ENCODE assay signal across 39 cellular contexts in genomic region chr13:90492872-90493271, GRCh38.
"Had no signal": no experiment of that assay in that cellular context is flagged by ENCODE, and none has a peak within 500 bp of the region (broad histone marks: within the 10 kb centered on the region; RNA-seq: fewer than 3 reads in every experiment).

No MANE protein-coding gene starts in this region.

- H3K4me1 Mint-ChIP-seq: activated naive CD4-positive, alpha-beta T cell treated with anti-CD3 and anti-CD28 coated beads, Interleukin-2, amount 10 ng/mL, durations not matched to agents 7 days and 5 days; activated naive CD4-positive, alpha-beta T cell treated with anti-CD3 and anti-CD28 coated beads, Interleukin-2, amount 50 U/mL, for 24 hours; activated naive CD8-positive, alpha-beta T cell treated with anti-CD3 and anti-CD28 coated beads for 36 hours; activated naive CD8-positive, alpha-beta T cell treated with anti-CD3 and anti-CD28 coated beads, Interleukin-2, amount 10 ng/mL, durations not matched to agents 7 days and 5 days; activated naive CD8-positive, alpha-beta T cell treated with anti-CD3 and anti-CD28 coated beads, Interleukin-2, amount 50 U/mL, for 24 hours; activated T-helper 17 cell treated with anti-CD3 and anti-CD28 coated beads, Interleukin-2, amount 50 U/mL, for 72 hours; brain; central memory CD8-positive, alpha-beta T cell had no signal

- H3K4me1 ChIP-seq: adrenal gland, ascending aorta, body of pancreas, breast epithelium had no signal

- H3K27me3 Mint-ChIP-seq: activated naive CD4-positive, alpha-beta T cell treated with anti-CD3 and anti-CD28 coated beads, Interleukin-2, amount 10 ng/mL, durations not matched to agents 7 days and 5 days; activated naive CD4-positive, alpha-beta T cell treated with anti-CD3 and anti-CD28 coated beads, Interleukin-2, amount 50 U/mL, for 24 hours; activated naive CD8-positive, alpha-beta T cell; activated naive CD8-positive, alpha-beta T cell treated with anti-CD3 and anti-CD28 coated beads for 36 hours; activated naive CD8-positive, alpha-beta T cell treated with anti-CD3 and anti-CD28 coated beads, Interleukin-2, amount 10 ng/mL, durations not matched to agents 7 days and 5 days; activated naive CD8-positive, alpha-beta T cell treated with anti-CD3 and anti-CD28 coated beads, Interleukin-2, amount 50 U/mL, for 24 hours; activated T-cell treated with anti-CD3 and anti-CD28 coated beads, Interleukin-2, amount 50 U/mL, for 24 hours; activated T-helper 17 cell treated with anti-CD3 and anti-CD28 coated beads, Interleukin-2, amount 50 U/mL, for 72 hours; brain; central memory CD8-positive, alpha-beta T cell had no signal

- H3K9me3 ChIP-seq: adrenal gland, ascending aorta, body of pancreas had no signal

- H3K4me3 ChIP-seq: adrenal gland, ascending aorta, body of pancreas, breast epithelium, cardiac muscle cell had no signal

- H3K36me3 Mint-ChIP-seq: activated naive CD4-positive, alpha-beta T cell treated with anti-CD3 and anti-CD28 coated beads, Interleukin-2, amount 10 ng/mL, durations not matched to agents 7 days and 5 days; activated naive CD4-positive, alpha-beta T cell treated with anti-CD3 and anti-CD28 coated beads, Interleukin-2, amount 50 U/mL, for 24 hours; activated naive CD4-positive, alpha-beta T cell treated with anti-CD3 and anti-CD28 coated beads, Interleukin-2, amount 50 U/mL, for 72 hours; activated naive CD8-positive, alpha-beta T cell; activated naive CD8-positive, alpha-beta T cell treated with anti-CD3 and anti-CD28 coated beads for 36 hours; activated naive CD8-positive, alpha-beta T cell treated with anti-CD3 and anti-CD28 coated beads, Interleukin-2, amount 10 ng/mL, durations not matched to agents 7 days and 5 days; brain had no signal

- H3K9me3 Mint-ChIP-seq: activated naive CD8-positive, alpha-beta T cell treated with anti-CD3 and anti-CD28 coated beads, Interleukin-2, amount 10 ng/mL, durations not matched to agents 7 days and 5 days had no signal

- FAIRE-seq: astrocyte had no signal

- ATAC-seq: activated naive CD4-positive, alpha-beta T cell treated with anti-CD3 and anti-CD28 coated beads, Interleukin-2, amount 50 U/mL, for 72 hours; activated naive CD8-positive, alpha-beta T cell treated with anti-CD3 and anti-CD28 coated beads, Interleukin-2, amount 50 U/mL, for 24 hours; activated T-cell treated with anti-CD3 and anti-CD28 coated beads, Interleukin-2, amount 50 U/mL, for 4 hours; activated T-cell treated with anti-CD3 and anti-CD28 coated beads, Interleukin-2, amount 50 U/mL, for 72 hours; activated T-helper 17 cell treated with anti-CD3 and anti-CD28 coated beads, Interleukin-2, amount 50 U/mL, for 72 hours; body of pancreas had no signal

- H3K36me3 ChIP-seq: adrenal gland, ascending aorta, brain microvascular endothelial cell, breast epithelium, cardiac muscle cell had no signal

- H3K4me3 Mint-ChIP-seq: activated naive CD4-positive, alpha-beta T cell treated with anti-CD3 and anti-CD28 coated beads for 36 hours; activated naive CD4-positive, alpha-beta T cell treated with anti-CD3 and anti-CD28 coated beads, Interleukin-2, amount 10 ng/mL, durations not matched to agents 7 days and 5 days; activated naive CD4-positive, alpha-beta T cell treated with anti-CD3 and anti-CD28 coated beads, Interleukin-2, amount 50 U/mL, for 24 hours; activated naive CD8-positive, alpha-beta T cell; activated naive CD8-positive, alpha-beta T cell treated with anti-CD3 and anti-CD28 coated beads for 36 hours; activated naive CD8-positive, alpha-beta T cell treated with anti-CD3 and anti-CD28 coated beads, Interleukin-2, amount 10 ng/mL, durations not matched to agents 7 days and 5 days; activated naive CD8-positive, alpha-beta T cell treated with anti-CD3 and anti-CD28 coated beads, Interleukin-2, amount 50 U/mL, for 24 hours; activated T-cell treated with anti-CD3 and anti-CD28 coated beads, Interleukin-2, amount 50 U/mL, for 24 hours; activated T-cell treated with anti-CD3 and anti-CD28 coated beads, Interleukin-2, amount 50 U/mL, for 4 hours; activated T-cell treated with anti-CD3 and anti-CD28 coated beads, Interleukin-2, amount 50 U/mL, for 72 hours; activated T-helper 1 cell treated with anti-CD3 and anti-CD28 coated beads, Interleukin-12 subunit alpha, Interleukin-12 subunit beta, Interleukin-2, Interleukin-4 antibody, amounts not matched to agents 30 ng/mL and 10 ng/mL and 1 ng/mL, durations not matched to agents 14 hours and 24 hours and 36 hours; activated T-helper 17 cell treated with anti-CD3 and anti-CD28 coated beads, Interleukin-2, amount 50 U/mL, for 72 hours; brain; central memory CD8-positive, alpha-beta T cell had no signal

- DNase-seq: activated effector memory CD4-positive, alpha-beta T cell treated with anti-CD3 and anti-CD28 coated beads, Interleukin-2, amount 50 U/mL, for 16 hours; activated effector memory CD4-positive, alpha-beta T cell treated with Interleukin-2 at 50 U/mL for 16 hours; activated gamma-delta T cell; activated gamma-delta T cell treated with Interleukin-2 at 50 U/mL for 16 hours; activated naive CD4-positive, alpha-beta T cell; activated naive CD4-positive, alpha-beta T cell treated with anti-CD3 and anti-CD28 coated beads for 36 hours; activated naive CD4-positive, alpha-beta T cell treated with anti-CD3 and anti-CD28 coated beads, Interleukin-2, amount 10 ng/mL, durations not matched to agents 7 days and 5 days; activated naive CD4-positive, alpha-beta T cell treated with anti-CD3 and anti-CD28 coated beads, Interleukin-2, amount 50 U/mL, for 16 hours; activated naive CD4-positive, alpha-beta T cell treated with Interleukin-2 at 50 U/mL for 16 hours; activated naive CD8-positive, alpha-beta T cell treated with anti-CD3 and anti-CD28 coated beads for 36 hours; activated naive CD8-positive, alpha-beta T cell treated with anti-CD3 and anti-CD28 coated beads, Interleukin-2, amount 10 ng/mL, durations not matched to agents 7 days and 5 days; activated naive CD8-positive, alpha-beta T cell treated with anti-CD3 and anti-CD28 coated beads, Interleukin-2, amount 50 U/mL, for 24 hours; activated T-cell treated with anti-CD3 and anti-CD28 coated beads, Interleukin-2, amount 50 U/mL, for 1 hour; activated T-cell treated with anti-CD3 and anti-CD28 coated beads, Interleukin-2, amount 50 U/mL, for 24 hours; activated T-cell treated with anti-CD3 and anti-CD28 coated beads, Interleukin-2, amount 50 U/mL, for 4 hours; activated T-cell treated with anti-CD3 and anti-CD28 coated beads, Interleukin-2, amount 50 U/mL, for 48 hours; activated T-cell treated with anti-CD3 and anti-CD28 coated beads, Interleukin-2, amount 50 U/mL, for 72 hours; adrenal gland; amniotic stem cell; amygdala; anterior cingulate cortex; aorta; body of pancreas; brain microvascular endothelial cell; caudate nucleus; central memory CD4-positive, alpha-beta T cell; cerebellar nuclear complex had no signal

- H3K27ac ChIP-seq: adrenal gland, ascending aorta, body of pancreas, brain microvascular endothelial cell, breast epithelium, cardiac muscle cell had no signal

- H3K27ac Mint-ChIP-seq: activated naive CD4-positive, alpha-beta T cell treated with anti-CD3 and anti-CD28 coated beads for 36 hours; activated naive CD4-positive, alpha-beta T cell treated with anti-CD3 and anti-CD28 coated beads, Interleukin-2, amount 10 ng/mL, durations not matched to agents 7 days and 5 days; activated naive CD4-positive, alpha-beta T cell treated with anti-CD3 and anti-CD28 coated beads, Interleukin-2, amount 50 U/mL, for 24 hours; activated naive CD4-positive, alpha-beta T cell treated with anti-CD3 and anti-CD28 coated beads, Interleukin-2, amount 50 U/mL, for 72 hours; activated naive CD8-positive, alpha-beta T cell; activated naive CD8-positive, alpha-beta T cell treated with anti-CD3 and anti-CD28 coated beads for 36 hours; activated naive CD8-positive, alpha-beta T cell treated with anti-CD3 and anti-CD28 coated beads, Interleukin-2, amount 10 ng/mL, durations not matched to agents 7 days and 5 days; activated naive CD8-positive, alpha-beta T cell treated with anti-CD3 and anti-CD28 coated beads, Interleukin-2, amount 50 U/mL, for 24 hours; activated T-cell treated with anti-CD3 and anti-CD28 coated beads, Interleukin-2, amount 50 U/mL, for 24 hours; activated T-cell treated with anti-CD3 and anti-CD28 coated beads, Interleukin-2, amount 50 U/mL, for 72 hours; activated T-helper 1 cell treated with anti-CD3 and anti-CD28 coated beads, Interleukin-12 subunit alpha, Interleukin-12 subunit beta, Interleukin-2, Interleukin-4 antibody, amounts not matched to agents 30 ng/mL and 10 ng/mL and 1 ng/mL, durations not matched to agents 14 hours and 24 hours and 36 hours; activated T-helper 17 cell treated with anti-CD3 and anti-CD28 coated beads, Interleukin-2, amount 50 U/mL, for 72 hours; activated T-helper 2 cell treated with anti-CD3 and anti-CD28 coated beads, Interferon-gamma antibody, Interleukin-2, Interleukin-4, amounts not matched to agents 10 μg/mL and 5 μg/mL and 100 μg/mL, durations not matched to agents 14 hours and 24 hours and 36 hours; brain had no signal

- H3K27me3 ChIP-seq: adrenal gland, ascending aorta, body of pancreas, brain microvascular endothelial cell, breast epithelium, cardiac muscle cell had no signal
